Comparison of ENCODE assay signal across 10 cellular contexts in the genomic region with DNA sequence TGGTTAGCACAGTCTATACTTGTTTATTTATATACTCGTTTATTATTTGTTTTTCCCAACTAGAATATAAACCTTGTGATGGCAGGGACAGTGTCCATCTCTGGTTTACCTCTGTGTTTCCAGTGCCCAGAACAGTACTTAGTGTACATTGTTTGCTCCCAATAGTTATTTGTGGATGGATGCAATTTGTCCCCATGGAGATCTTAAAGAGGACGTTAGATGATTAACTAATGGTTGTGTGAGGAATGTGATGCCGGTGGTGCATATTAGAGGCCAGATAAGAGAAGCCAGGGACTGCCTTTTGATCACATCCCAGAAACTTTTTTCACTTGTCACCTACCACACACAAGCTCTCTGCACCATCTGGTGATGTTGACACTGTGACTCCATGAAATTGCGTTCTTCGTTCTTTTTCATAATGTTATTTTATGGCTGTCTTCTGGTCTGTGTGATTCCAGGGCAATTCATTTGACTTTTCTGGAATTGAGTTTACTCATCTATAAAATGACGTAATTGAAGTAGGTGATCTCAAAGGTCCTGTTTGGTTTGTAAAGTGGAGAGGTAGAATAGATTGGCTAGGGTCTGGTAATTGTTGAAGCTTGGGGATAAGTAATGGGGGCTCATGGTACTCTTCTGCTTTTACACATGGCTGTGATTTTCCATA. TPM values are rescaled to one million over a fixed set of nuclear protein-coding genes. Genes with fewer than 3 reads are reported as not detected.
DNase-seq lines count a peak whose midpoint lies in the region; ATAC-seq and TF ChIP-seq lines count a peak whose summit lies in the region.
"Had no signal": no experiment of that assay in that cellular context is flagged by ENCODE, and none has a peak within 500 bp of the region (broad histone marks: within the 10 kb centered on the region; RNA-seq: fewer than 3 reads in every experiment).

No MANE protein-coding gene starts in this region.

- TF ChIP-seq CTCF in GM12865 (IDR thresholded peaks at IDR 0.05; ENCODE audit: insufficient read depth, low read depth, low read length, missing control alignments) (no peak), fibroblast of villous mesenchyme (IDR thresholded peaks at IDR 0.05; ENCODE audit: insufficient read depth, low read depth, low read length) (no peak)

- H3K36me3 ChIP-seq in SJSA1 = peaks cover 24% of the 10 kb centered on the region

- no peaks in the 10 kb centered on the region for H3K9me3 ChIP-seq in SJSA1 (replicated peaks)

- DNase-seq in GM12865 (ENCODE audit: low read depth) (no peak), SJSA1 (ENCODE audit: low read depth in 1 of 2, low spot score in 2 of 2) (no peak), fibroblast of villous mesenchyme (ENCODE audit: low read depth) (no peak), renal cortical epithelial cell (ENCODE audit: low read depth) (peak; percentile 59), GM03348 (ENCODE audit: low spot score) (no peak), C1 segment of cervical spinal cord (lab: John Stamatoyannopoulos, UW) (no peak)
- DNase-seq: activated effector memory CD4-positive, alpha-beta T cell treated with anti-CD3 and anti-CD28 coated beads, Interleukin-2, amount 50 U/mL, for 16 hours; stimulated activated CD4-positive, alpha-beta T cell treated with anti-CD3 and anti-CD28 coated beads, Interleukin-4, amount 100 ng/mL, for 4 hours had no signal

- H3K4me3 ChIP-seq in GM12865 (ENCODE audit: low read depth, low read length) (peak overlapping the region; percentile 96), SJSA1 (peak overlapping the region; percentile 61), fibroblast of villous mesenchyme (ENCODE audit: low read depth, low read length) (peak overlapping the region; percentile 99)

- peaks cover 13% of the 10 kb centered on the region for H3K4me1 ChIP-seq in SJSA1 (replicated peaks)

- no peaks in the 10 kb centered on the region for H3K27me3 ChIP-seq in SJSA1 (replicated peaks)

- no peak overlapping the region for H3K27ac ChIP-seq in SJSA1

- ATAC-seq in HG02571 (IDR thresholded peaks at IDR 0.05; ENCODE audit: unreplicated experiment) (no peak), HG02642 (IDR thresholded peaks at IDR 0.05; ENCODE audit: poor library complexity, unreplicated experiment) (no peak)

RNA-seq across cellular contexts. Expression of gene COX10, which starts 1.2 kb away (rescaled TPM):
- total RNA-seq in SJSA1 (2014; rRNA removed; shearing (Covaris generic)) = 23.8 and 27.3 TPM in 2 replicates
- 13.5 and 15.5 TPM in 2 replicates for total RNA-seq in fibroblast of villous mesenchyme
- 14.8 and 19.1 TPM in 2 replicates for total RNA-seq in renal cortical epithelial cell
